34 cellular contexts compared by ENCODE assay signal in the genomic region with DNA sequence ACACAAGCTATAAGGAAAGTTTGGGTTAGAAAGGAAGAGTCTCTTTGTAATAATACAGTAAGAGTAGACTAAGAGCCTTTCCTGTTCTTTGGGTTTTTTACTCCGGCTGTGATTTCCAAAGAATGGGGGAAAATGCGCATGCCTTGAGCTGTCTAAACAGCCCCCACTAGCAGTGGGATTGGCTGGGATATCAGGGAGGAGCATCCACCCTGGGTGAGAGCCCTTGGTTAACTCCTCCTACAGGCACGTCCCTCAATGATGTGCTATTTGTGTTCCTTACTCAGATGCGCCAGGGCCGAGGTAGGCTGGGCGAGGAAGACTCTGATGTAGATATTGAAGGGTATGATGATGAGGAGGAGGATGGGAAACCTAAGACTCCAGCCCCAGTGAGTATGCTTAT.
"Had no signal": no experiment of that assay in that cellular context is flagged by ENCODE, and none has a peak within 500 bp of the region (broad histone marks: within the 10 kb centered on the region; RNA-seq: fewer than 3 reads in every experiment).

No MANE protein-coding gene starts in this region.

- H3K27me3 Mint-ChIP-seq: activated CD4-positive, alpha-beta memory T cell treated with anti-CD3 and anti-CD28 coated beads for 36 hours; activated CD4-positive, alpha-beta T cell treated with anti-CD3 and anti-CD28 coated beads for 36 hours; activated CD4-positive, alpha-beta T cell treated with anti-CD3 and anti-CD28 coated beads, Interleukin-2, amount 10 ng/mL, durations not matched to agents 24 days and 14 days; activated CD8-positive, alpha-beta memory T cell treated with anti-CD3 and anti-CD28 coated beads, Interleukin-2, amount 10 ng/mL, durations not matched to agents 7 days and 5 days; activated naive CD4-positive, alpha-beta T cell treated with anti-CD3 and anti-CD28 coated beads, Interleukin-2, amount 10 ng/mL, durations not matched to agents 7 days and 5 days; activated naive CD8-positive, alpha-beta T cell; effector memory CD8-positive, alpha-beta T cell had no signal

- H3K4me1 Mint-ChIP-seq: activated CD4-positive, alpha-beta T cell treated with anti-CD3 and anti-CD28 coated beads for 36 hours; activated CD4-positive, alpha-beta T cell treated with anti-CD3 and anti-CD28 coated beads, Interleukin-2, amount 10 ng/mL, durations not matched to agents 24 days and 14 days; activated CD8-positive, alpha-beta memory T cell treated with anti-CD3 and anti-CD28 coated beads, Interleukin-2, amount 10 ng/mL, durations not matched to agents 7 days and 5 days; activated naive CD4-positive, alpha-beta T cell treated with anti-CD3 and anti-CD28 coated beads, Interleukin-2, amount 10 ng/mL, durations not matched to agents 7 days and 5 days had no signal

- H3K4me1 ChIP-seq: body of pancreas, esophagus muscularis mucosa, foreskin keratinocyte, gastrocnemius medialis, heart left ventricle had no signal

- DNase-seq: activated CD4-positive, alpha-beta memory T cell treated with anti-CD3 and anti-CD28 coated beads for 36 hours; activated CD4-positive, alpha-beta T cell treated with anti-CD3 and anti-CD28 coated beads for 36 hours; activated CD4-positive, alpha-beta T cell treated with anti-CD3 and anti-CD28 coated beads, Interleukin-2, amount 10 ng/mL, durations not matched to agents 24 days and 14 days; activated CD4-positive, CD25-positive, alpha-beta regulatory T cell; activated CD4-positive, CD25-positive, alpha-beta regulatory T cell treated with anti-CD3 and anti-CD28 coated beads, Interleukin-2, amount 50 U/mL, for 72 hours; activated CD8-positive, alpha-beta memory T cell treated with anti-CD3 and anti-CD28 coated beads, Interleukin-2, amount 10 ng/mL, durations not matched to agents 7 days and 5 days; activated CD8-positive, alpha-beta memory T cell treated with anti-CD3 and anti-CD28 coated beads, Interleukin-2, amount 50 U/mL, for 4 hours; activated CD8-positive, alpha-beta T cell treated with anti-CD3 and anti-CD28 coated beads, Interleukin-2, amount 10 ng/mL, durations not matched to agents 7 days and 5 days; activated effector memory CD4-positive, alpha-beta T cell treated with anti-CD3 and anti-CD28 coated beads, Interleukin-2, amount 50 U/mL, for 16 hours; activated naive CD4-positive, alpha-beta T cell treated with anti-CD3 and anti-CD28 coated beads, Interleukin-2, amount 10 ng/mL, durations not matched to agents 7 days and 5 days; activated T-cell treated with anti-CD3 and anti-CD28 coated beads, Interleukin-2, amount 50 U/mL, for 1 hour; activated T-cell treated with anti-CD3 and anti-CD28 coated beads, Interleukin-2, amount 50 U/mL, for 48 hours; amniotic stem cell; anterior cingulate cortex; body of pancreas; caudate nucleus; cortex of kidney; dermis blood vessel endothelial cell; effector CD4-positive, alpha-beta T cell; effector memory CD8-positive, alpha-beta T cell; erythroblast; foreskin keratinocyte; gastrocnemius medialis; glutamatergic neuron; heart left ventricle; T1000; WERI-Rb-1 had no signal

- H3K27ac ChIP-seq: body of pancreas, esophagus muscularis mucosa, foreskin keratinocyte, gastrocnemius medialis, heart left ventricle, WERI-Rb-1 had no signal

- ATAC-seq: activated CD4-positive, alpha-beta T cell treated with anti-CD3 and anti-CD28 coated beads for 36 hours; activated CD8-positive, alpha-beta memory T cell treated with anti-CD3 and anti-CD28 coated beads, Interleukin-2, amount 10 ng/mL, durations not matched to agents 7 days and 5 days; activated CD8-positive, alpha-beta T cell treated with anti-CD3 and anti-CD28 coated beads, Interleukin-2, amount 10 ng/mL, durations not matched to agents 7 days and 5 days; body of pancreas; effector memory CD8-positive, alpha-beta T cell; foreskin keratinocyte; gastrocnemius medialis; heart left ventricle had no signal

- H3K9me3 ChIP-seq: body of pancreas, esophagus muscularis mucosa, gastrocnemius medialis, heart left ventricle had no signal

- H3K27me3 ChIP-seq: body of pancreas, esophagus muscularis mucosa, foreskin keratinocyte, gastrocnemius medialis had no signal

- H3K4me3 Mint-ChIP-seq: activated CD4-positive, alpha-beta memory T cell treated with anti-CD3 and anti-CD28 coated beads for 36 hours; activated CD4-positive, alpha-beta T cell treated with anti-CD3 and anti-CD28 coated beads for 36 hours; activated CD4-positive, alpha-beta T cell treated with anti-CD3 and anti-CD28 coated beads, Interleukin-2, amount 10 ng/mL, durations not matched to agents 24 days and 14 days; activated CD8-positive, alpha-beta memory T cell treated with anti-CD3 and anti-CD28 coated beads, Interleukin-2, amount 10 ng/mL, durations not matched to agents 7 days and 5 days; activated CD8-positive, alpha-beta T cell treated with anti-CD3 and anti-CD28 coated beads, Interleukin-2, amount 10 ng/mL, durations not matched to agents 7 days and 5 days; activated naive CD4-positive, alpha-beta T cell treated with anti-CD3 and anti-CD28 coated beads, Interleukin-2, amount 10 ng/mL, durations not matched to agents 7 days and 5 days; activated naive CD8-positive, alpha-beta T cell; activated T-helper 1 cell treated with anti-CD3 and anti-CD28 coated beads, Interleukin-12 subunit alpha, Interleukin-12 subunit beta, Interleukin-2, Interleukin-4 antibody, amounts not matched to agents 30 ng/mL and 10 ng/mL and 1 ng/mL, durations not matched to agents 14 hours and 24 hours and 36 hours; effector memory CD8-positive, alpha-beta T cell; T-helper 1 cell treated with Interleukin-12 subunit alpha and Interleukin-12 subunit beta and Interleukin-4 antibody, amounts not matched to agents 30 μg/mL and 1 μg/mL, for 36 hours; T-helper 2 cell treated with Interferon-gamma antibody and Interleukin-4, amounts not matched to agents 5 μg/mL and 100 μg/mL, for 36 hours had no signal

- H3K27ac Mint-ChIP-seq: activated CD4-positive, alpha-beta T cell treated with anti-CD3 and anti-CD28 coated beads for 36 hours; activated CD4-positive, alpha-beta T cell treated with anti-CD3 and anti-CD28 coated beads, Interleukin-2, amount 10 ng/mL, durations not matched to agents 24 days and 14 days; activated CD8-positive, alpha-beta memory T cell treated with anti-CD3 and anti-CD28 coated beads, Interleukin-2, amount 10 ng/mL, durations not matched to agents 7 days and 5 days; activated naive CD4-positive, alpha-beta T cell treated with anti-CD3 and anti-CD28 coated beads, Interleukin-2, amount 10 ng/mL, durations not matched to agents 7 days and 5 days; activated T-helper 1 cell treated with anti-CD3 and anti-CD28 coated beads, Interleukin-12 subunit alpha, Interleukin-12 subunit beta, Interleukin-2, Interleukin-4 antibody, amounts not matched to agents 30 ng/mL and 10 ng/mL and 1 ng/mL, durations not matched to agents 14 hours and 24 hours and 36 hours; activated T-helper 2 cell treated with anti-CD3 and anti-CD28 coated beads, Interferon-gamma antibody, Interleukin-2, Interleukin-4, amounts not matched to agents 10 μg/mL and 5 μg/mL and 100 μg/mL, durations not matched to agents 14 hours and 24 hours and 36 hours; T-helper 1 cell treated with Interleukin-12 subunit alpha and Interleukin-12 subunit beta and Interleukin-4 antibody, amounts not matched to agents 30 μg/mL and 1 μg/mL, for 36 hours; T-helper 2 cell treated with Interferon-gamma antibody and Interleukin-4, amounts not matched to agents 5 μg/mL and 100 μg/mL, for 36 hours had no signal

- H3K4me3 ChIP-seq: body of pancreas, esophagus muscularis mucosa, gastrocnemius medialis, heart left ventricle had no signal

- H3K9me3 Mint-ChIP-seq: activated CD4-positive, alpha-beta memory T cell treated with anti-CD3 and anti-CD28 coated beads for 36 hours; activated CD4-positive, alpha-beta T cell treated with anti-CD3 and anti-CD28 coated beads, Interleukin-2, amount 10 ng/mL, durations not matched to agents 24 days and 14 days; activated naive CD4-positive, alpha-beta T cell treated with anti-CD3 and anti-CD28 coated beads, Interleukin-2, amount 10 ng/mL, durations not matched to agents 7 days and 5 days; activated T-helper 1 cell treated with anti-CD3 and anti-CD28 coated beads, Interleukin-12 subunit alpha, Interleukin-12 subunit beta, Interleukin-2, Interleukin-4 antibody, amounts not matched to agents 30 ng/mL and 10 ng/mL and 1 ng/mL, durations not matched to agents 14 hours and 24 hours and 36 hours; activated T-helper 2 cell treated with anti-CD3 and anti-CD28 coated beads, Interferon-gamma antibody, Interleukin-2, Interleukin-4, amounts not matched to agents 10 μg/mL and 5 μg/mL and 100 μg/mL, durations not matched to agents 14 hours and 24 hours and 36 hours; effector memory CD8-positive, alpha-beta T cell; T-helper 1 cell treated with Interleukin-12 subunit alpha and Interleukin-12 subunit beta and Interleukin-4 antibody, amounts not matched to agents 30 μg/mL and 1 μg/mL, for 36 hours; T-helper 2 cell treated with Interferon-gamma antibody and Interleukin-4, amounts not matched to agents 5 μg/mL and 100 μg/mL, for 36 hours had no signal

- FAIRE-seq: colon had no signal
